Comparison of ENCODE assay signal across 11 cellular contexts in the genomic region with DNA sequence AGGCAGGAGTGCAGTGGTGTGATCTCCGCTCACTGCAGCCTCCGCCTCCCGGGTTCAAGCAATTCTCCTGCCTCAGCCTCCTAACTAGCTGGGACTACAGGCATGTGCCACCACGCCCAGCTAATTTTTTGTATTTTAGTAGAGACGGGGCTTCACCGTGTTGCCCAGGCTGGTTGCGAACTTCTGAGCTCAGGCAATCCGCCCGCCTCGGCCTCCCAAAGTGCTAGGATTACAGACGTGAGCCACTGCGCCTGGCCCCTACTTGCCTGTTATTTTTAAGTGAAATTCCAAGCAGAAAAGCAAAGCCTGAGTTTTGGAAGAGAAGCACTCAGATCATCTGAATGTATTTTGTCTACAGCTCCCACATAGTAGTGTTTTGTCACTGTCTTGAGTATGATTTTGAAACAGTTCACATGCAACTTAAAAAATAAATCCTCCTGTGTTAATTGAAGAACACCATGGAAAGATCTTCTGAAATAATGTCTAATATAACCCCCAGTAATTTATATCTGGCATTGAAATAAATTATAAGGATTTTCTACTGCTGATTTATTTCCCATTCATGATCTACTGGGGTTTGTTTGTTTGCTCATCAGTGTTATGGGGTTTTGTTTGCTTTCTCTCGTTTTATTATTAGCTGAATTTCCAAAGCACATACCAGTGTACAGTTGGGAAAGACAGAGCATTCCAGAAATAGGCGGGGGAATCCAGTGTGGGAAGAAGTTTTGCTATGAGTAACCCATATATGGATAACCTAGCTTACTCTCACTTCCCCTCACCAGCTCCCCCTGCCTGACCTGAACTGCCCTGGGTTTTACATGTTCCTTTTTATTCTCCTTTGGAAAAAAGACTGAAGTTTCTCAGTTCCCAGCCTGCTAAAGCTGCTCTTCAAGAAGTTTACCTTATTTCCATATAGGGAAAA.
DNase-seq lines count a peak whose midpoint lies in the region; ATAC-seq and TF ChIP-seq lines count a peak whose summit lies in the region.
"Had no signal": no experiment of that assay in that cellular context is flagged by ENCODE, and none has a peak within 500 bp of the region (broad histone marks: within the 10 kb centered on the region; RNA-seq: fewer than 3 reads in every experiment).

No MANE protein-coding gene starts in this region.

- ATAC-seq in stimulated activated naive CD8-positive, alpha-beta T cell treated with anti-CD3 and anti-CD28 coated beads, Interleukin-15, Interleukin-2, amounts not matched to agents 100 U/mL and 50 U/mL, for 24 hours, result no peak
- no peak for ATAC-seq in GM18861 (IDR thresholded peaks at IDR 0.05; ENCODE audit: unreplicated experiment)
- no peak for ATAC-seq in GM21381 (IDR thresholded peaks at IDR 0.05; ENCODE audit: unreplicated experiment)
- ATAC-seq: stimulated activated naive CD8-positive, alpha-beta T cell treated with anti-CD3 and anti-CD28 coated beads, Interleukin-15, amount 100 ng/mL, for 72 hours had no signal

- H2AFZ ChIP-seq in OCI-LY3 (ENCODE audit: low read depth, low read length), result no peak overlapping the region

- TF ChIP-seq CTCF in OCI-LY3 (IDR thresholded peaks at IDR 0.05; ENCODE audit: low read depth, low read length) (0 out of 2 replicates have a peak, but pooled peaks have one; percentile 4), ovary (IDR thresholded peaks at IDR 0.05) (no peak)

- H3K9me3 ChIP-seq in OCI-LY3 (ENCODE audit: insufficient read depth, low read length), result no peaks in the 10 kb centered on the region
- no peaks in the 10 kb centered on the region for H3K9me3 ChIP-seq in ovary

- TF ChIP-seq EP300 in ovary (IDR thresholded peaks at IDR 0.05), result no peak

- no peak overlapping the region for H3K4me3 ChIP-seq in OCI-LY3 (ENCODE audit: low read length)
- H3K4me3 ChIP-seq in ovary, result no peak overlapping the region

- H3K9ac ChIP-seq in OCI-LY3 (ENCODE audit: low read length), result no peak overlapping the region
- H3K9ac ChIP-seq: KMS-11 had no signal

- DNase-seq in EH (ENCODE audit: low read depth) (peak; percentile 98), fibroblast of gingiva (ENCODE audit: low read depth) (peak; percentile 79), ovary (peak; percentile 32 to 65 (median 49))
- no peak for DNase-seq in stimulated activated naive CD8-positive, alpha-beta T cell treated with anti-CD3 and anti-CD28 coated beads, Interleukin-15, Interleukin-2, amounts not matched to agents 100 U/mL and 50 U/mL, for 24 hours
- DNase-seq in activated CD4-positive, CD25-positive, alpha-beta regulatory T cell treated with anti-CD3 and anti-CD28 coated beads, Interleukin-2, amount 50 U/mL, for 72 hours, result no peak
- DNase-seq: activated T-cell treated with anti-CD3 and anti-CD28 coated beads for 4 hours; stimulated activated naive CD8-positive, alpha-beta T cell treated with anti-CD3 and anti-CD28 coated beads, Interleukin-15, amount 100 ng/mL, for 72 hours had no signal

- intact Hi-C loops in ovary (cut with DNase I), result no loop called here

- 10 to 26% (median 14%) methylated on average over 14 of the region's 14 CpGs for WGBS in ovary, 3 donors

- no peak overlapping the region for H3K27ac ChIP-seq in OCI-LY3 (ENCODE audit: low read length)
- H3K27ac ChIP-seq in ovary, result peak overlapping the region in 1 of 2 donors; percentile 45
- H3K27ac ChIP-seq: KMS-11 had no signal

- H3K27me3 ChIP-seq in OCI-LY3 (ENCODE audit: low read depth, low read length) (no peaks in the 10 kb centered on the region), ovary (no peaks in the 10 kb centered on the region)

- peak overlapping the region; percentile 25; the same call in 1 of the 2 replicates for H3K4me2 ChIP-seq in OCI-LY3 (ENCODE audit: low read length)
- H3K4me2 ChIP-seq: KMS-11 had no signal

- no peaks in the 10 kb centered on the region for H4K20me1 ChIP-seq in OCI-LY3 (ENCODE audit: insufficient read depth, low read length)

- H3K4me1 ChIP-seq in OCI-LY3 (ENCODE audit: low read length) (peaks cover 31% of the 10 kb centered on the region), ovary (ENCODE audit: insufficient read depth) (peaks cover 12% of the 10 kb centered on the region)

- no peaks in the 10 kb centered on the region for H3K79me2 ChIP-seq in OCI-LY3 (ENCODE audit: low read length)

- H3K36me3 ChIP-seq in OCI-LY3 (replicated peaks; ENCODE audit: low read depth, low read length) (no peaks in the 10 kb centered on the region), ovary (no peaks in the 10 kb centered on the region)

- TF ChIP-seq POLR2A in ovary (IDR thresholded peaks at IDR 0.05), result no peak

Comparison
In these comparisons a context has a peak if more than half of its experiments do, and no peak if none do; other contexts are left out.
1. DNase-seq: peak in EH (single experiment), fibroblast of gingiva (single experiment) and ovary (5 of 5); none in stimulated activated naive CD8-positive, alpha-beta T cell treated with anti-CD3 and anti-CD28 coated beads, Interleukin-15, Interleukin-2, amounts not matched to agents 100 U/mL and 50 U/mL, for 24 hours (single experiment) and activated CD4-positive, CD25-positive, alpha-beta regulatory T cell treated with anti-CD3 and anti-CD28 coated beads, Interleukin-2, amount 50 U/mL, for 72 hours (single experiment).